Comparison of ENCODE assay signal across 24 cellular contexts in genomic region chr17:69348441-69348840, GRCh38. TPM values are rescaled to one million over a fixed set of nuclear protein-coding genes. Genes with fewer than 3 reads are reported as not detected.
DNase-seq lines count a peak whose midpoint lies in the region; ATAC-seq, FAIRE-seq and TF ChIP-seq lines count a peak whose summit lies in the region.
"Had no signal": no experiment of that assay in that cellular context is flagged by ENCODE, and none has a peak within 500 bp of the region (broad histone marks: within the 10 kb centered on the region; RNA-seq: fewer than 3 reads in every experiment).

No MANE protein-coding gene starts in this region.

- POLR2A ChIA-PET in HepG2 (lab: Yijun Ruan, JAX): no interaction called here

- no peak overlapping the region for H2AFZ ChIP-seq in HepG2 (ENCODE audit: low read length)
- H2AFZ ChIP-seq in MM.1S (ENCODE audit: low read length): peak overlapping the region; percentile 73
- peak overlapping the region; percentile 19 for H2AFZ ChIP-seq in parathyroid adenoma

- no peak for TF ChIP-seq CTCF in HepG2 (CRISPR knock-in tag; IDR thresholded peaks at IDR 0.05)
- TF ChIP-seq CTCF in right lobe of liver (IDR thresholded peaks at IDR 0.05): no peak
- no peak for TF ChIP-seq CTCF in MM.1S (IDR thresholded peaks at IDR 0.05; ENCODE audit: low read length)
- no peak for TF ChIP-seq CTCF in parathyroid adenoma (IDR thresholded peaks at IDR 0.05)

- no peaks in the 10 kb centered on the region for H3K9me3 ChIP-seq in HepG2 (ENCODE audit: low read length)
- H3K9me3 ChIP-seq in right lobe of liver: no peaks in the 10 kb centered on the region
- no peaks in the 10 kb centered on the region for H3K9me3 ChIP-seq in MM.1S (replicated peaks; ENCODE audit: insufficient read depth, low read length)
- H3K9me3 ChIP-seq in parathyroid adenoma (ENCODE audit: control insufficient read depth, low read length): no peaks in the 10 kb centered on the region
- H3K9me3 ChIP-seq: MG63 had no signal

- intact Hi-C loops in HepG2 (cut with micrococcal nuclease; ENCODE audit: unreplicated experiment) (no loop called here), right lobe of liver (cut with DNase I) (no loop called here)

- no peak overlapping the region for H3K27ac ChIP-seq in HepG2 (ENCODE audit: extremely low read length, insufficient read depth, low read length)
- H3K27ac ChIP-seq in right lobe of liver: no peak overlapping the region
- peak overlapping the region; percentile 50; the same call in 1 of the 2 replicates for H3K27ac ChIP-seq in MM.1S (ENCODE audit: low read length)
- H3K27ac ChIP-seq in parathyroid adenoma: peak overlapping the region; percentile 70
- H3K27ac ChIP-seq: BLaER1 had no signal

- peaks cover 5% of the 10 kb centered on the region; the same call in 1 of the 2 replicates for H3F3A ChIP-seq in MM.1S (ENCODE audit: insufficient read depth, low read length)

- H3K4me2 ChIP-seq in HepG2 (ENCODE audit: low read depth, low read length) (no peak overlapping the region), MM.1S (ENCODE audit: low read depth, low read length) (peak overlapping the region; percentile 36; the same call in 1 of the 2 replicates), parathyroid adenoma (ENCODE audit: low read length) (no peak overlapping the region)
- H3K4me2 ChIP-seq: BLaER1 had no signal

- H3K79me2 ChIP-seq in HepG2 (ENCODE audit: insufficient read depth, low read length) (no peaks in the 10 kb centered on the region), MM.1S (ENCODE audit: low read length) (no peaks in the 10 kb centered on the region), parathyroid adenoma (no peaks in the 10 kb centered on the region)

- CTCF ChIA-PET in HepG2 (lab: Yijun Ruan, JAX; ENCODE audit: low intra/inter-chr PET ratio, low total read pairs): no interaction called here

- no peak for TF ChIP-seq RAD21 in HepG2 (CRISPR knock-in tag; IDR thresholded peaks at IDR 0.05)

- DNase-seq in HepG2 (ENCODE audit: low spot score) (no peak), right lobe of liver (no peak), MM.1S (peak; percentile 80), activated T-cell treated with anti-CD3 and anti-CD28 coated beads for 4 hours (no peak)
- DNase-seq: CD4-positive, CD25-positive, alpha-beta regulatory T cell; DMS53; KBM-7; MG63; NCI-H1417; NCI-H187; NCI-H2081 treated with DMSO at 0.1 percent for 48 hours; NCI-H2171; NCI-H524; NCI-H748 treated with DMSO at 0.1 percent for 48 hours; Right ventricle myocardium superior; RPMI8226; T-helper 1 cell had no signal

- no peaks in the 10 kb centered on the region for H3K27me3 ChIP-seq in HepG2 (ENCODE audit: control insufficient read depth in 1 of 2, insufficient read depth in 2 of 2, low read length in 2 of 2)
- no peaks in the 10 kb centered on the region for H3K27me3 ChIP-seq in right lobe of liver
- H3K27me3 ChIP-seq in MM.1S (replicated peaks; ENCODE audit: insufficient read depth, low read length): no peaks in the 10 kb centered on the region
- H3K27me3 ChIP-seq in parathyroid adenoma (ENCODE audit: control insufficient read depth, insufficient read depth, low read length): no peaks in the 10 kb centered on the region
- H3K27me3 ChIP-seq: BLaER1 had no signal

- in situ Hi-C loops in HepG2 (cut with HindIII; ENCODE audit: extremely low pct_ligation_motif_present, low pct_unique_long_range_greater_than_20kb): no loop called here

- 43% methylated on average over 2 of the region's 2 CpGs for WGBS in HepG2 (ENCODE audit: low lambda C conversion rate)
- WGBS in right lobe of liver (ENCODE audit: insufficient coverage, low coverage, low lambda C conversion rate, missing lambda C conversion rate): 24% methylated on average over 2 of the region's 2 CpGs

- no peak overlapping the region for H3K9ac ChIP-seq in HepG2 (ENCODE audit: insufficient read depth, low read depth, low read length)
- H3K9ac ChIP-seq in MM.1S (ENCODE audit: low read length): no peak overlapping the region
- H3K9ac ChIP-seq in parathyroid adenoma: no peak overlapping the region
- H3K9ac ChIP-seq: BLaER1 had no signal

- peak; percentile 26; the same call in 1 of the 3 replicates for ATAC-seq in HepG2
- no peak for ATAC-seq in right lobe of liver
- no peak for ATAC-seq in HG02610 (IDR thresholded peaks at IDR 0.05; ENCODE audit: unreplicated experiment)
- no peak for ATAC-seq in HG03135 (IDR thresholded peaks at IDR 0.05; ENCODE audit: unreplicated experiment)
- ATAC-seq: HCT116 had no signal

- H3K36me3 ChIP-seq in HepG2 (replicated peaks in 1 of 2; ENCODE audit: control insufficient read depth in 1 of 2, insufficient read depth in 2 of 2, low read length in 2 of 2) (no peaks in the 10 kb centered on the region), right lobe of liver (no peaks in the 10 kb centered on the region), MM.1S (replicated peaks; ENCODE audit: insufficient read depth, low read length) (no peaks in the 10 kb centered on the region), parathyroid adenoma (ENCODE audit: control insufficient read depth, insufficient read depth, low read length) (no peaks in the 10 kb centered on the region)
- H3K36me3 ChIP-seq: BLaER1, MG63 had no signal

- H4K20me1 ChIP-seq in HepG2 (ENCODE audit: insufficient read depth, low read length) (no peaks in the 10 kb centered on the region), MM.1S (ENCODE audit: insufficient read depth, low read length) (no peaks in the 10 kb centered on the region)
- H4K20me1 ChIP-seq: BLaER1 had no signal

- no peak for FAIRE-seq in HepG2 (lab: Jason Lieb, UNC)
- FAIRE-seq: A204.1, G401.6 had no signal

- H3K9me2 ChIP-seq in MM.1S (replicated peaks; ENCODE audit: insufficient read depth, low read length): no peaks in the 10 kb centered on the region

- TF ChIP-seq POLR2A in HepG2 (IDR thresholded peaks at IDR 0.05; ENCODE audit: insufficient read depth in 1 of 2, low read depth in 2 of 2, low read length in 2 of 2): no peak
- TF ChIP-seq POLR2A in right lobe of liver (IDR thresholded peaks at IDR 0.05): no peak

- H3K4me1 ChIP-seq in HepG2 (ENCODE audit: insufficient read depth, low read length) (no peaks in the 10 kb centered on the region), right lobe of liver (no peaks in the 10 kb centered on the region), MM.1S (ENCODE audit: low read length) (peaks cover 20% of the 10 kb centered on the region), parathyroid adenoma (peaks cover 50% of the 10 kb centered on the region)
- H3K4me1 ChIP-seq: BLaER1 had no signal

- TF ChIP-seq EP300 in HepG2 (IDR thresholded peaks at IDR 0.05; ENCODE audit: low read depth in 2 of 2, low read length in 2 of 2) (no peak), HepG2 (CRISPR knock-in tag; IDR thresholded peaks at IDR 0.05; ENCODE audit: borderline replicate concordance) (no peak)

- H3K4me3 ChIP-seq in HepG2 (replicated peaks in 1 of 3; ENCODE audit: insufficient read depth in 1 of 3, low read depth in 2 of 3, low read length in 3 of 3) (no peak overlapping the region), right lobe of liver (no peak overlapping the region), MM.1S (ENCODE audit: low read length) (no peak overlapping the region), parathyroid adenoma (ENCODE audit: low read depth, low read length) (no peak overlapping the region)
- H3K4me3 ChIP-seq: BLaER1, MG63 had no signal

- no TSS peak for BruUV-seq in HepG2 (replicated peaks; lab: Mats Ljungman, UMichigan)

TF ChIP-seq in HepG2, 621 proteins besides CTCF, POLR2A, EP300 and RAD21:
- TF ChIP-seq NCOR1 (IDR thresholded peaks at IDR 0.05; ENCODE audit: borderline replicate concordance, low read length) (no peak), ZNF446 (CRISPR knock-in tag; IDR thresholded peaks at IDR 0.05) (no peak), ELF3 (CRISPR knock-in tag; IDR thresholded peaks at IDR 0.05) (no peak), ZNF790 (CRISPR knock-in tag; IDR thresholded peaks at IDR 0.05; ENCODE audit: borderline replicate concordance) (no peak), FOXA3 (CRISPR knock-in tag; IDR thresholded peaks at IDR 0.05) (no peak)

RNA-seq across cellular contexts. Expression of gene ABCA5, which starts 21.5 kb away (rescaled TPM):
- total RNA-seq in HepG2 (2016; rRNA removed; fragmentation: Illumina TruSeq; extraction: Trizol) (6.0 and 10.1 TPM in 2 replicates), right lobe of liver (10 to 100 TPM; 34.5 to 58.2 (median 46.7) TPM)
- total RNA-seq in HepG2 (2016; cell fraction: cytosol; rRNA removed; fragmentation: Illumina TruSeq; extraction: Trizol; ENCODE audit: low read depth): 1.9 and 2.6 TPM in 2 replicates
- 4.9 and 9.3 TPM in 2 replicates for total RNA-seq in HepG2 (2016; cell fraction: insoluble cytoplasmic fraction; rRNA removed; fragmentation: Illumina TruSeq; extraction: Trizol)
- total RNA-seq in HepG2 (2016; cell fraction: membrane; rRNA removed; fragmentation: Illumina TruSeq; extraction: Trizol): 2.6 and 2.9 TPM in 2 replicates
- 19.5 and 19.7 TPM in 2 replicates for total RNA-seq in HepG2 (2016; cell fraction: nucleus; rRNA removed; fragmentation: Illumina TruSeq; extraction: Trizol)
- polyA plus RNA-seq in HepG2 (2011; rRNA removed): 9.7 and 12.2 TPM in 2 replicates
- polyA plus RNA-seq in HepG2 (2011; cell fraction: cytosol; rRNA removed): 1.8 and 3.9 TPM in 2 replicates
- polyA plus RNA-seq in HepG2 (2011; cell fraction: nucleus; rRNA removed): 14.0 and 24.2 TPM in 2 replicates
- polyA plus RNA-seq in HepG2 (2012): 8.8 and 15.2 TPM in 2 replicates
- polyA plus RNA-seq in HepG2 (2016; cell fraction: cytosol; fragmentation: Illumina TruSeq; extraction: Trizol; ENCODE audit: low read depth): 0.17 and 0.29 TPM in 2 replicates
- 2.8 and 3.6 TPM in 2 replicates for polyA plus RNA-seq in HepG2 (2016; cell fraction: insoluble cytoplasmic fraction; fragmentation: Illumina TruSeq; extraction: Trizol; ENCODE audit: low read depth)
- polyA plus RNA-seq in HepG2 (2016; cell fraction: membrane; fragmentation: Illumina TruSeq; extraction: Trizol; ENCODE audit: low read depth): 0.65 and 0.66 TPM in 2 replicates
- 23.0 and 23.5 TPM in 2 replicates for polyA plus RNA-seq in HepG2 (2016; cell fraction: nucleus; fragmentation: Illumina TruSeq; extraction: Trizol; ENCODE audit: insufficient read depth, low read depth)
- polyA minus RNA-seq in HepG2 (2011; rRNA and poly(A)+ RNA removed; ENCODE audit: low replicate concordance): 6.0 and 10.0 TPM in 2 replicates
- 4.8 TPM in 2 replicates for polyA minus RNA-seq in HepG2 (2011; cell fraction: cytosol; rRNA and poly(A)+ RNA removed)
- polyA minus RNA-seq in HepG2 (2011; cell fraction: nucleus; rRNA and poly(A)+ RNA removed): 53.8 and 78.1 TPM in 2 replicates

Comparison
In these comparisons a context has a peak if more than half of its experiments do, and no peak if none do; other contexts are left out.
1. H3K27ac ChIP-seq: peak in MM.1S (single experiment) and parathyroid adenoma (single experiment); none in HepG2 (single experiment) and right lobe of liver (0 of 3).